In genomic region chr18:76791642-76792041, GRCh38 we compare ENCODE assay signal across 22 cellular contexts.
"Had no signal": no experiment of that assay in that cellular context is flagged by ENCODE, and none has a peak within 500 bp of the region (broad histone marks: within the 10 kb centered on the region; RNA-seq: fewer than 3 reads in every experiment).

No MANE protein-coding gene starts in this region.

- ATAC-seq: activated naive CD4-positive, alpha-beta T cell treated with anti-CD3 and anti-CD28 coated beads, Interleukin-2, amount 50 U/mL, for 72 hours; activated T-cell treated with anti-CD3 and anti-CD28 coated beads, Interleukin-2, amount 50 U/mL, for 4 hours; T-helper 17 cell; WTC11 had no signal

- H3K27me3 Mint-ChIP-seq: brain had no signal

- H3K4me3 ChIP-seq: PC-9 had no signal

- H3K27ac ChIP-seq: PC-9 had no signal

- H3K4me3 Mint-ChIP-seq: activated T-cell treated with anti-CD3 and anti-CD28 coated beads, Interleukin-2, amount 50 U/mL, for 4 hours; brain; T-helper 17 cell; WTC11 had no signal

- DNase-seq: activated CD4-positive, alpha-beta T cell treated with anti-CD3 and anti-CD28 coated beads for 48 hours; activated CD4-positive, alpha-beta T cell treated with anti-CD3 and anti-CD28 coated beads, Interleukin-2, amount 50 U/mL, for 4 hours; activated CD4-positive, CD25-positive, alpha-beta regulatory T cell treated with anti-CD3 and anti-CD28 coated beads, Interleukin-2, amount 50 U/mL, for 72 hours; activated CD8-positive, alpha-beta memory T cell treated with anti-CD3 and anti-CD28 coated beads for 24 hours; activated effector memory CD4-positive, alpha-beta T cell treated with anti-CD3 and anti-CD28 coated beads, Interleukin-2, amount 50 U/mL, for 16 hours; activated naive CD4-positive, alpha-beta T cell treated with Interleukin-2 at 50 U/mL for 16 hours; activated T-cell treated with anti-CD3 and anti-CD28 coated beads, Interleukin-2, amount 50 U/mL, for 4 hours; aorta; KG1; NCI-H1048; NCI-H146; NCI-H187 treated with DMSO at 0.1 percent for 48 hours; NCI-H2081 treated with DMSO at 0.1 percent for 48 hours; NCI-H446; NCI-H524; PC-9; SHP77 treated with DMSO at 0.1 percent for 48 hours; T-helper 17 cell; T-helper 9 cell had no signal

- H2AFZ ChIP-seq: PC-9 had no signal

- H3K9me3 Mint-ChIP-seq: activated T-cell treated with anti-CD3 and anti-CD28 coated beads, Interleukin-2, amount 50 U/mL, for 4 hours had no signal

- H3K4me1 Mint-ChIP-seq: brain had no signal

- H3K27ac Mint-ChIP-seq: activated naive CD4-positive, alpha-beta T cell treated with anti-CD3 and anti-CD28 coated beads, Interleukin-2, amount 50 U/mL, for 72 hours; brain; T-helper 17 cell; WTC11 had no signal
